26 cellular contexts compared by ENCODE assay signal in genomic region chr21:43316156-43316845, GRCh38.
"Had no signal": no experiment of that assay in that cellular context is flagged by ENCODE, and none has a peak within 500 bp of the region (broad histone marks: within the 10 kb centered on the region; RNA-seq: fewer than 3 reads in every experiment).

No MANE protein-coding gene starts in this region.

- H3K27me3 ChIP-seq: Peyer's patch, SJCRH30 had no signal

- H3K36me3 ChIP-seq: Peyer's patch, SJCRH30 had no signal

- H3K27ac ChIP-seq: Peyer's patch, SJCRH30, SK-N-MC had no signal

- H3K4me3 ChIP-seq: Peyer's patch, SJCRH30, SK-N-MC had no signal

- H3K9me3 ChIP-seq: SJCRH30 had no signal

- DNase-seq: activated CD4-positive, alpha-beta T cell treated with anti-CD3 and anti-CD28 coated beads, Interleukin-2, amount 10 ng/mL, durations not matched to agents 24 days and 14 days; activated CD4-positive, alpha-beta T cell treated with anti-CD3 and anti-CD28 coated beads, Interleukin-2, amount 50 U/mL, for 4 hours; activated CD8-positive, alpha-beta T cell treated with anti-CD3 and anti-CD28 coated beads for 36 hours; activated gamma-delta T cell; activated naive CD4-positive, alpha-beta T cell treated with Interleukin-2 at 50 U/mL for 16 hours; activated T-cell treated with anti-CD3 and anti-CD28 coated beads, Interleukin-2, amount 50 U/mL, for 24 hours; anterior cingulate cortex; central memory CD4-positive, alpha-beta T cell; Karpas-422; KBM-7; NCI-H1105 treated with DMSO at 0.1 percent for 48 hours; NCI-H1436; NCI-H1694; NCI-H1930; NCI-H2081 treated with DMSO at 0.1 percent for 48 hours; NCI-H226; NCI-H446 treated with DMSO at 0.1 percent for 48 hours; NCI-H69; NK-92 treated with Interleukin-12 subunit alpha and Interleukin-12 subunit beta, amount 100 ng/mL, for 24 hours; PC-3; Peyer's patch; RPMI8226; SHP77; SJCRH30; T1000 had no signal

- ATAC-seq: activated CD8-positive, alpha-beta T cell treated with anti-CD3 and anti-CD28 coated beads for 36 hours; PC-3 had no signal
